Comparison of ENCODE assay signal across 2 cellular contexts in the genomic region with DNA sequence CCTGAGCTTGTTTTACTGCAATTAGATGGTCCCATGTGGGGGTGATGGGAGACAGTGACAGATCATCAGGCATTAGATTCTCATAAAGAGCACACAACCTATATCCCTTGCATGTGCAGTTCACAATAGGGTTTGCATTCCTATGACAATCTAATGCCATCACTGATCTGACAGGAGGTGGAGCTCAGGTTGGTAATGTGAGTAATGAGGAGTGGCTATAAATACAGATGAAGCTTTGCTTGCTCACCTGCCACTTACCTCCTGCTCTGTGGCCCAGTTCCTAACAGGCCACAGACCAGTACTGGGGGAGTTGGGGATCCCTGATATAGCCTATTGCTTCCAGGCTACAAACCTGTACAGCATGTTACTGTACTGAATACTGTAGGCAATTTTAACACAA. TPM values are rescaled to one million over a fixed set of nuclear protein-coding genes. Genes with fewer than 3 reads are reported as not detected.
"Had no signal": no experiment of that assay in that cellular context is flagged by ENCODE, and none has a peak within 500 bp of the region (broad histone marks: within the 10 kb centered on the region; RNA-seq: fewer than 3 reads in every experiment).

No MANE protein-coding gene starts in this region.

RNA-seq across cellular contexts. Expression of gene PDE5A, which starts 8.2 kb away (rescaled TPM):
- total RNA-seq: activated CD4-positive, alpha-beta T cell treated with anti-CD3 and anti-CD28 coated beads, Interleukin-2, amount 10 ng/mL, durations not matched to agents 24 days and 14 days; activated naive CD8-positive, alpha-beta T cell treated with anti-CD3 and anti-CD28 coated beads for 36 hours had no signal
